In genomic region chr17:40516581-40517285, GRCh38 we compare ENCODE assay signal across 9 cellular contexts. TPM values are rescaled to one million over a fixed set of nuclear protein-coding genes. Genes with fewer than 3 reads are reported as not detected.
DNase-seq lines count a peak whose midpoint lies in the region; ATAC-seq and TF ChIP-seq lines count a peak whose summit lies in the region.
"Had no signal": no experiment of that assay in that cellular context is flagged by ENCODE, and none has a peak within 500 bp of the region (broad histone marks: within the 10 kb centered on the region; RNA-seq: fewer than 3 reads in every experiment).

No MANE protein-coding gene starts in this region.

- no peaks in the 10 kb centered on the region for H3K27me3 ChIP-seq in Peyer's patch

- peak overlapping the region in 2 of 4 donors; percentile 5 to 27 for H3K27ac ChIP-seq in Peyer's patch

- no peaks in the 10 kb centered on the region for H3K36me3 ChIP-seq in Peyer's patch

- peak overlapping the region; percentile 56 to 66 for H3K27ac Mint-ChIP-seq in natural killer cell treated with Interleukin-12 subunit alpha and Interleukin-12 subunit beta and Interleukin-15 and Interleukin-18, amount 100 ng/mL, for 72 hours
- H3K27ac Mint-ChIP-seq in progenitor cell of endocrine pancreas = no peak overlapping the region

- H3K4me1 Mint-ChIP-seq in natural killer cell treated with Interleukin-12 subunit alpha and Interleukin-12 subunit beta and Interleukin-15 and Interleukin-18, amount 100 ng/mL, for 72 hours (ENCODE audit: low read depth in 2 of 2) = peaks cover 54 to 55% of the 10 kb centered on the region in 2 donors
- no peaks in the 10 kb centered on the region for H3K4me1 Mint-ChIP-seq in progenitor cell of endocrine pancreas (ENCODE audit: low read depth)

- peaks cover 0 to 18% (median 14%) of the 10 kb centered on the region in 4 donors for H3K4me1 ChIP-seq in Peyer's patch

- H3K4me3 ChIP-seq in AG10803 (ENCODE audit: low read length) (no peak overlapping the region), Peyer's patch (no peak overlapping the region)

- TF ChIP-seq POLR2A in Peyer's patch (IDR thresholded peaks at IDR 0.05) = no peak

- ATAC-seq in natural killer cell treated with Interleukin-12 subunit alpha and Interleukin-12 subunit beta and Interleukin-15 and Interleukin-18, amount 100 ng/mL, for 72 hours = peak; percentile 82 to 87

- H3K36me3 Mint-ChIP-seq in natural killer cell treated with Interleukin-12 subunit alpha and Interleukin-12 subunit beta and Interleukin-15 and Interleukin-18, amount 100 ng/mL, for 72 hours = no peaks in the 10 kb centered on the region
- no peaks in the 10 kb centered on the region for H3K36me3 Mint-ChIP-seq in progenitor cell of endocrine pancreas (ENCODE audit: insufficient read depth)

- TF ChIP-seq CTCF in AG10803 (conservative IDR thresholded peaks at IDR 0.05; ENCODE audit: low read length) (no peak), Peyer's patch (IDR thresholded peaks at IDR 0.05) (no peak), progenitor cell of endocrine pancreas (IDR thresholded peaks at IDR 0.05; ENCODE audit: unreplicated experiment) (no peak)

- H3K9me3 Mint-ChIP-seq in natural killer cell treated with Interleukin-12 subunit alpha and Interleukin-12 subunit beta and Interleukin-15 and Interleukin-18, amount 100 ng/mL, for 72 hours = no peaks in the 10 kb centered on the region
- no peaks in the 10 kb centered on the region for H3K9me3 Mint-ChIP-seq in progenitor cell of endocrine pancreas (ENCODE audit: low read depth)

- H3K9me3 ChIP-seq in Peyer's patch = no peaks in the 10 kb centered on the region

- peak overlapping the region; percentile 78 for H3K4me3 Mint-ChIP-seq in natural killer cell treated with Interleukin-12 subunit alpha and Interleukin-12 subunit beta and Interleukin-15 and Interleukin-18, amount 100 ng/mL, for 72 hours
- H3K4me3 Mint-ChIP-seq in progenitor cell of endocrine pancreas (ENCODE audit: low read depth) = no peak overlapping the region

- H3K27me3 Mint-ChIP-seq in natural killer cell treated with Interleukin-12 subunit alpha and Interleukin-12 subunit beta and Interleukin-15 and Interleukin-18, amount 100 ng/mL, for 72 hours = peaks cover 0 to 10% of the 10 kb centered on the region in 2 donors
- peaks cover 23% of the 10 kb centered on the region for H3K27me3 Mint-ChIP-seq in progenitor cell of endocrine pancreas

- DNase-seq in AG10803 (ENCODE audit: low read depth) = peak; percentile 35
- DNase-seq in H4 (ENCODE audit: low spot score) = peak; percentile 43
- peak in 2 of 3 donors; percentile 73 to 82 for DNase-seq in Peyer's patch
- DNase-seq in activated gamma-delta T cell treated with anti-CD3 and anti-CD28 coated beads, Interleukin-2, amount 50 U/mL, for 16 hours (ENCODE audit: low read depth) = peak; percentile 58
- peak; percentile 79 for DNase-seq in natural killer cell treated with Interleukin-12 subunit alpha and Interleukin-12 subunit beta and Interleukin-15 and Interleukin-18, amount 100 ng/mL, for 72 hours (ENCODE audit: low spot score)
- DNase-seq in progenitor cell of endocrine pancreas (ENCODE audit: low spot score, unreplicated experiment) = no peak
- no peak for DNase-seq in HK-2 (ENCODE audit: unreplicated experiment)
- DNase-seq in cerebellar cortex (ENCODE audit: low spot score) = no peak

RNA-seq across cellular contexts. Expression of gene TNS4, which starts 15.3 kb away (rescaled TPM):
- total RNA-seq in H4 (2014; rRNA removed; shearing (Covaris generic)) = not detected in 2 replicates
- total RNA-seq in Peyer's patch (1 to 10 TPM in 3 of 4 donors, under 1 TPM in 1; 0.54 to 2.5 (median 1.7) TPM), progenitor cell of endocrine pancreas (not detected in 2 replicates)
- total RNA-seq in natural killer cell treated with Interleukin-12 subunit alpha and Interleukin-12 subunit beta and Interleukin-15 and Interleukin-18, amount 100 ng/mL, for 72 hours = 1 to 10 TPM in 1 of 2 donors, under 1 TPM in 1; 0.76 to 2.9 TPM

RNA-seq across cellular contexts. Expression of gene CCR7, which starts 48.5 kb away (rescaled TPM):
- total RNA-seq in H4 (2014; rRNA removed; shearing (Covaris generic)) = not detected in 2 replicates
- total RNA-seq in Peyer's patch = 10 to 100 TPM in 1 of 4 donors, 1 to 10 TPM in 1, not detected in 2; 3.1 to 22.3 TPM
- 10 to 100 TPM; 65.7 to 71.1 TPM for total RNA-seq in natural killer cell treated with Interleukin-12 subunit alpha and Interleukin-12 subunit beta and Interleukin-15 and Interleukin-18, amount 100 ng/mL, for 72 hours
- not detected in 2 replicates for total RNA-seq in progenitor cell of endocrine pancreas
- total RNA-seq: renal cortical epithelial cell had no signal

Comparison
In these comparisons a context has a peak if more than half of its experiments do, and no peak if none do; other contexts are left out.
1. DNase-seq: peak in AG10803 (single experiment), H4 (single experiment), Peyer's patch (2 of 3), activated gamma-delta T cell treated with anti-CD3 and anti-CD28 coated beads, Interleukin-2, amount 50 U/mL, for 16 hours (single experiment) and natural killer cell treated with Interleukin-12 subunit alpha and Interleukin-12 subunit beta and Interleukin-15 and Interleukin-18, amount 100 ng/mL, for 72 hours (single experiment); none in progenitor cell of endocrine pancreas (single experiment), HK-2 (single experiment) and cerebellar cortex (single experiment).